In the genomic region with DNA sequence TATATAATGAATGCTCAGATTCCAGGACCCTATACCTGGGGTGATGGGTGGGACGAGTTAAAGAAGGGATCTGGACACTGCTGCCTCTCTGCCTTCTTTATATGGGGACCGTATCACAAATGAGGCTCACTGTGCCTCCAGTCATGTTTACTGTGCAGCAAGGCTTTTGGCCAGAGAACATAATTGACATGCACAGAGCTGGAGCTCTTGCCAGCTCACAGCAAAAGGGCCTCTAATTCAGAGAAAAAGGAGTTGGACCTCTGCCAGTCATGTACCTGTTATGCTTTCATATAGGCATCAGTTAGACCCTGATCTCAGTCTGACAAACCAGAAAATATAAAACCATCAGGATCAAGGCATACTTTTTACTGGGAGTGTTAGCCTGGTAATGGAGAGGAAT, we compare ENCODE assay signal across 10 cellular contexts.
DNase-seq lines count a peak whose midpoint lies in the region; ATAC-seq and TF ChIP-seq lines count a peak whose summit lies in the region.
"Had no signal": no experiment of that assay in that cellular context is flagged by ENCODE, and none has a peak within 500 bp of the region (broad histone marks: within the 10 kb centered on the region; RNA-seq: fewer than 3 reads in every experiment).

No MANE protein-coding gene starts in this region.

- in situ Hi-C loops in brain microvascular endothelial cell (cut with HindIII; ENCODE audit: low pct_ligation_motif_present, low sequenced_read_pairs): no loop called here

- H3K27ac Mint-ChIP-seq in chondrocyte (ENCODE audit: unreplicated experiment) (peak overlapping the region; percentile 45), nephron (peak overlapping the region; percentile 73 to 77 (median 76))

- H3K27me3 Mint-ChIP-seq in chondrocyte (ENCODE audit: low read depth): no peaks in the 10 kb centered on the region
- H3K27me3 Mint-ChIP-seq in nephron (ENCODE audit: low read depth): no peaks in the 10 kb centered on the region

- ATAC-seq in sciatic nerve (no peak), GM18517 (IDR thresholded peaks at IDR 0.05; ENCODE audit: unreplicated experiment) (no peak)

- H3K9me3 Mint-ChIP-seq in chondrocyte (ENCODE audit: low read depth) (peaks cover 6% of the 10 kb centered on the region), nephron (peaks cover 4% of the 10 kb centered on the region)

- H3K4me3 Mint-ChIP-seq in chondrocyte (ENCODE audit: unreplicated experiment): no peak overlapping the region
- no peak overlapping the region for H3K4me3 Mint-ChIP-seq in nephron

- no peaks in the 10 kb centered on the region for H3K36me3 ChIP-seq in brain microvascular endothelial cell (replicated peaks)
- H3K36me3 ChIP-seq: HAP-1 had no signal

- no peak for TF ChIP-seq CTCF in LNCaP clone FGC (IDR thresholded peaks at IDR 0.05; ENCODE audit: control insufficient read depth, extremely low read depth, insufficient read depth)
- no peak for TF ChIP-seq CTCF in chondrocyte (IDR thresholded peaks at IDR 0.05)
- no peak for TF ChIP-seq CTCF in nephron (IDR thresholded peaks at IDR 0.05; ENCODE audit: unreplicated experiment in 3 of 3)
- no peak for TF ChIP-seq CTCF in brain microvascular endothelial cell (IDR thresholded peaks at IDR 0.05; ENCODE audit: low read depth, low read length, missing control alignments)

- DNase-seq in LNCaP clone FGC (ENCODE audit: low read depth): peak; percentile 62
- peak; percentile 15 for DNase-seq in NCI-H2227 (lab: John Stamatoyannopoulos, UW; ENCODE audit: unreplicated experiment)
- no peak for DNase-seq in chondrocyte (ENCODE audit: low spot score)
- DNase-seq in NCI-H524 (lab: John Stamatoyannopoulos, UW): no peak
- DNase-seq in sciatic nerve (ENCODE audit: low spot score): no peak
- DNase-seq in brain microvascular endothelial cell: no peak
- DNase-seq: NCI-H526 had no signal

- H3K4me1 Mint-ChIP-seq in chondrocyte (ENCODE audit: low read depth) (peaks cover 15% of the 10 kb centered on the region), nephron (peaks cover 13% of the 10 kb centered on the region)

- intact Hi-C loops in sciatic nerve (cut with DNase I): no loop called here

- no peaks in the 10 kb centered on the region for H3K27me3 ChIP-seq in brain microvascular endothelial cell (replicated peaks)

- H3K36me3 Mint-ChIP-seq in chondrocyte (ENCODE audit: low read depth) (no peaks in the 10 kb centered on the region), nephron (ENCODE audit: low read depth) (no peaks in the 10 kb centered on the region)

- H3K27ac ChIP-seq in brain microvascular endothelial cell: no peak overlapping the region

- H3K4me3 ChIP-seq in LNCaP clone FGC (ENCODE audit: low read depth, low read length): no peak overlapping the region
- H3K4me3 ChIP-seq in brain microvascular endothelial cell (ENCODE audit: low read depth, low read length): no peak overlapping the region
- H3K4me3 ChIP-seq: HAP-1 had no signal

Comparison
In these comparisons a context has a peak if more than half of its experiments do, and no peak if none do; other contexts are left out.
1. DNase-seq: peak in LNCaP clone FGC (single experiment) and NCI-H2227 (single experiment); none in chondrocyte (single experiment), NCI-H524 (0 of 2), sciatic nerve (single experiment) and brain microvascular endothelial cell (single experiment).